25 cellular contexts compared by ENCODE assay signal in the genomic region with DNA sequence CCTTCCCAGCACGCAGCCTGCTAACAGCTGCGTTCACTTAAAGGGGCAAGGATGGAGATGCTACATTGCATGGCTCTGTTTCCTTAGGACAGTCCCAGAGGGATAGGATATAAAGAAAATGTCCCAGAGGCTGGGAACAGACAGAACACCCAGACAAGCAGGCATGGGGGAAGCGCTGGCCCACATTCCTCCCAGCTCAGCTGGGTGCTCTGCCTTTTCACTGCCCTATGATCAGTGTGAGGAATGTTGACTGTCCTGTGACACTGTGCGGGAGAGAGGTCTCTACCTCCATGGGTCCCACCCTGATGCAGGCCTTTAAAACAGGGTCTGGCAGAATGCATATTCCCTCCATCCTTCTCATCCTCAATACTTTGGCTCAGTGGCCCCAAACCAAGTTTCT.
"Had no signal": no experiment of that assay in that cellular context is flagged by ENCODE, and none has a peak within 500 bp of the region (broad histone marks: within the 10 kb centered on the region; RNA-seq: fewer than 3 reads in every experiment).

No MANE protein-coding gene starts in this region.

- H3K4me3 ChIP-seq: colonic mucosa, esophagus squamous epithelium, left lung, ovary, psoas muscle, sigmoid colon, thoracic aorta, tibial nerve, upper lobe of left lung, uterus had no signal

- H3K36me3 ChIP-seq: colonic mucosa, esophagus squamous epithelium, left lung, ovary, sigmoid colon, thoracic aorta, tibial nerve, upper lobe of left lung, uterus had no signal

- H3K4me1 ChIP-seq: colonic mucosa, left lung, tibial nerve, upper lobe of left lung, uterus had no signal

- ATAC-seq: left cardiac atrium; left lung; naive thymus-derived CD4-positive, alpha-beta T cell; psoas muscle; right cardiac atrium; stimulated activated naive B cell treated with anti-CD40 and anti-IgM and Interleukin-4, amounts not matched to agents 10 μg/mL and 1 μg/mL and 100 μg/mL, for 72 hours had no signal

- H3K9me3 ChIP-seq: colonic mucosa, esophagus squamous epithelium, left lung, ovary, psoas muscle, sigmoid colon, thoracic aorta, tibial nerve, upper lobe of left lung, uterus had no signal

- H3K27me3 ChIP-seq: colonic mucosa, left lung, ovary, sigmoid colon, tibial nerve, upper lobe of left lung, uterus had no signal

- FAIRE-seq: endometrium, frontal cortex, kidney had no signal

- DNase-seq: colonic mucosa; effector memory CD4-positive, alpha-beta T cell; erythroblast; esophagus squamous epithelium; hypothalamus; kidney; left cardiac atrium; left lung; mesenchymal stem cell; midbrain; naive thymus-derived CD4-positive, alpha-beta T cell; occipital lobe; ovary; posterior cingulate gyrus; psoas muscle; right cardiac atrium; sigmoid colon; stimulated activated CD4-positive, alpha-beta T cell treated with anti-CD3 and anti-CD28 coated beads, Interleukin-4, amount 100 ng/mL, for 4 hours; stimulated activated naive B cell treated with anti-CD40 and anti-IgM and Interleukin-4, amounts not matched to agents 10 μg/mL and 1 μg/mL and 100 μg/mL, for 72 hours; upper lobe of left lung; uterus had no signal

- H3K27ac ChIP-seq: colonic mucosa, esophagus squamous epithelium, left lung, ovary, psoas muscle, sigmoid colon, thoracic aorta, tibial nerve, upper lobe of left lung, uterus had no signal
